10 cellular contexts compared by ENCODE assay signal in genomic region chr17:78934681-78935418, GRCh38. TPM values are rescaled to one million over a fixed set of nuclear protein-coding genes. Genes with fewer than 3 reads are reported as not detected.
DNase-seq lines count a peak whose midpoint lies in the region; ATAC-seq, FAIRE-seq and TF ChIP-seq lines count a peak whose summit lies in the region.
"Had no signal": no experiment of that assay in that cellular context is flagged by ENCODE, and none has a peak within 500 bp of the region (broad histone marks: within the 10 kb centered on the region; RNA-seq: fewer than 3 reads in every experiment).

No MANE protein-coding gene starts in this region.

- peak overlapping the region; percentile 62; the same call in 1 of the 2 replicates for H4K8ac ChIP-seq in H1 (ENCODE audit: extremely low read depth, insufficient read depth, low read length)

- no peak overlapping the region for H3K4ac ChIP-seq in H1 (replicated peaks; ENCODE audit: insufficient read length, low read depth, low read length)

- H3K23ac ChIP-seq in H1 (ENCODE audit: insufficient read length) = no peak overlapping the region

- H3K27ac Mint-ChIP-seq in nephron progenitor cell = peak overlapping the region; percentile 89

- POLR2A ChIA-PET in H1 (lab: Charles Lee; ENCODE audit: partially characterized antibody) = interaction anchor here (1.7 to 3.3 kb wide), 2 partner anchors 11 to 69 kb away, joined by 3 to 16 read pairs; partner anchors contain the start of gene TIMP2

- H3K18ac ChIP-seq in H1 (ENCODE audit: extremely low read depth, low read length) = no peak overlapping the region

- whole genome bisulfite sequencing in heart left ventricle, 4 donors = 75 to 80% (median 76%) methylated on average over 17 to 19 of the region's 19 CpGs
- 84% methylated on average over 19 of the region's 19 CpGs; no CpG with 5 or more reads in 1 of the 2 experiments for WGBS in H1 (ENCODE audit: extremely low coverage in 1 of 2, insufficient coverage in 1 of 2, insufficient read length in 1 of 2, insufficient replicate concordance in 2 of 2, low coverage in 1 of 2, low lambda C conversion rate in 2 of 2, missing lambda C conversion rate in 1 of 2), 2 experiments
- WGBS in aorta, 2 donors = 66 to 67% methylated on average over 19 of the region's 19 CpGs

- peak overlapping the region; percentile 59 to 94 (median 80) for H3K27ac ChIP-seq in heart left ventricle
- H3K27ac ChIP-seq in H1 (ENCODE audit: low read depth, low read length) = no peak overlapping the region
- H3K27ac ChIP-seq in aorta (ENCODE audit: low read depth in 1 of 2, low read length in 2 of 2) = peak overlapping the region; percentile 90 to 94
- H3K27ac ChIP-seq: SK-N-MC had no signal

- H3K23me2 ChIP-seq in H1 (ENCODE audit: low read depth, low read length) = no peaks in the 10 kb centered on the region

- H3K27me3 Mint-ChIP-seq in nephron progenitor cell (ENCODE audit: low read depth, poor library complexity) = peaks cover 8% of the 10 kb centered on the region

- TF ChIP-seq POLR2A in heart left ventricle (IDR thresholded peaks at IDR 0.05) (no peak), H1 (IDR thresholded peaks at IDR 0.05; ENCODE audit: control extremely low read depth in 1 of 2, low read depth in 2 of 2, low read length in 2 of 2) (no peak)

- FAIRE-seq in H1 (lab: Jason Lieb, UNC) = no peak

- H2BK20ac ChIP-seq in H1 (ENCODE audit: low read length) = no peak overlapping the region

- H3K4me1 ChIP-seq in heart left ventricle (peaks cover 4 to 32% (median 26%) of the 10 kb centered on the region in 12 donors), H1 (replicated peaks in 1 of 4; ENCODE audit: control insufficient read depth in 3 of 4, insufficient read depth in 4 of 4, low read length in 3 of 4) (peaks cover 0 to 19% (median 8%) of the 10 kb centered on the region in 4 experiments; a peak in 5 of 7 replicates), aorta (ENCODE audit: control insufficient read depth in 1 of 2, insufficient read depth in 2 of 2, low read length in 2 of 2) (no peaks in the 10 kb centered on the region)

- H3K36me3 Mint-ChIP-seq in nephron progenitor cell (ENCODE audit: low read depth) = no peaks in the 10 kb centered on the region

- no peak overlapping the region for H2BK120ac ChIP-seq in H1 (replicated peaks; ENCODE audit: low read depth, low read length)

- no peak overlapping the region for H3K56ac ChIP-seq in H1 (replicated peaks; ENCODE audit: insufficient read length, low read depth, low read length)

- TF ChIP-seq CTCF in heart left ventricle (IDR thresholded peaks at IDR 0.05) (no peak), H1 (IDR thresholded peaks at IDR 0.05; ENCODE audit: control extremely low read depth in 1 of 3, insufficient read depth in 1 of 3, low read depth in 1 of 3, low read length in 3 of 3) (no peak), nephron progenitor cell (IDR thresholded peaks at IDR 0.05) (no peak)

- no peak for TF ChIP-seq RAD21 in H1 (IDR thresholded peaks at IDR 0.05 in 1 of 2, conservative IDR thresholded peaks at IDR 0.05 in 1 of 2; ENCODE audit: low read depth in 2 of 2, low read length in 2 of 2)

- H3K9me3 Mint-ChIP-seq in nephron progenitor cell = no peaks in the 10 kb centered on the region

- 0 out of 4 replicates have a peak overlapping the region, but pooled peaks have one; percentile 5 to 21 for H3K4me2 ChIP-seq in H1 (ENCODE audit: insufficient read depth in 1 of 2, low read depth in 2 of 2, low read length in 2 of 2)

- H3K27me3 ChIP-seq in heart left ventricle (no peaks in the 10 kb centered on the region), H1 (replicated peaks in 1 of 4; ENCODE audit: control insufficient read depth in 3 of 4, extremely low read depth in 1 of 4, insufficient read depth in 3 of 4, low read length in 3 of 4) (no peaks in the 10 kb centered on the region; a peak in 1 of 7 replicates), aorta (ENCODE audit: control insufficient read depth in 1 of 2, insufficient read depth in 2 of 2, low read length in 1 of 2) (no peaks in the 10 kb centered on the region)

- H3K9ac ChIP-seq in H1 (replicated peaks in 1 of 4; ENCODE audit: extremely low read depth in 1 of 4, low read depth in 3 of 4, low read length in 3 of 4) = no peak overlapping the region

- no peak overlapping the region for H2AK5ac ChIP-seq in H1 (ENCODE audit: low read depth, low read length)

- H2AFZ ChIP-seq in H1 (ENCODE audit: low read length) = peak overlapping the region; percentile 16; the same call in 1 of the 2 replicates

- no peak overlapping the region for H4K5ac ChIP-seq in H1 (ENCODE audit: insufficient read length, low read depth, low read length)

- H3K4me1 Mint-ChIP-seq in nephron progenitor cell = peaks cover 45% of the 10 kb centered on the region

- H3K79me1 ChIP-seq in H1 (ENCODE audit: low read depth, low read length) = no peaks in the 10 kb centered on the region

- H3K4me3 ChIP-seq in heart left ventricle = peak overlapping the region in 8 of 12 donors; percentile 25 to 49 (median 40)
- no peak overlapping the region for H3K4me3 ChIP-seq in H1 (ENCODE audit: extremely low read depth in 1 of 4, insufficient read depth in 2 of 4, low read depth in 3 of 4, low read length in 4 of 4)
- no peak overlapping the region for H3K4me3 ChIP-seq in aorta (ENCODE audit: low read length in 2 of 2)
- H3K4me3 ChIP-seq: SK-N-MC had no signal

- CTCF ChIA-PET in H1 (lab: Charles Lee; ENCODE audit: partially characterized antibody) = interaction anchor here (0.5 to 3.1 kb wide), 4 partner anchors 27 to 59 kb away, joined by 3 to 17 read pairs (median 4); no protein-coding TSS in a partner anchor

- no peaks in the 10 kb centered on the region for H3K79me2 ChIP-seq in H1 (ENCODE audit: control insufficient read depth in 1 of 2, insufficient read depth in 2 of 2, low read length in 2 of 2)

- no peak overlapping the region for H4K91ac ChIP-seq in H1 (replicated peaks; ENCODE audit: insufficient read length, low read length)

- intact Hi-C loops in heart left ventricle (cut with DNase I) (loop anchor here in 2 of 10 donors (5.0 kb wide), 2 partner anchors 37 to 53 kb away; no protein-coding TSS in a partner anchor), left cardiac atrium (cut with DNase I) (loop anchor here in 1 of 2 donors (10.0 kb wide), 1 partner anchor 70 kb away; no protein-coding TSS in a partner anchor), aorta (cut with DNase I) (loop anchor here in 1 of 2 donors (5.0 kb wide), 2 partner anchors 37 to 68 kb away; no protein-coding TSS in a partner anchor)

- no peak overlapping the region for H3K14ac ChIP-seq in H1 (ENCODE audit: insufficient read length)

- TF ChIP-seq EP300 in H1 (IDR thresholded peaks at IDR 0.05; ENCODE audit: borderline replicate concordance in 1 of 2, low read depth in 2 of 2, low read length in 2 of 2) = no peak

- 0 out of 2 replicates have a peak overlapping the region, but pooled peaks have one; percentile 50 for H2BK12ac ChIP-seq in H1 (ENCODE audit: low read depth, low read length)

- no peaks in the 10 kb centered on the region for H3K36me3 ChIP-seq in heart left ventricle
- no peaks in the 10 kb centered on the region for H3K36me3 ChIP-seq in H1 (ENCODE audit: control insufficient read depth in 2 of 4, insufficient read depth in 4 of 4, low read length in 3 of 4)
- H3K36me3 ChIP-seq in aorta (ENCODE audit: control insufficient read depth in 1 of 2, insufficient read depth in 2 of 2, low read length in 1 of 2) = no peaks in the 10 kb centered on the region

- H4K20me1 ChIP-seq in H1 (replicated peaks in 1 of 2; ENCODE audit: control insufficient read depth in 1 of 2, insufficient read depth in 2 of 2, low read length in 2 of 2) = no peaks in the 10 kb centered on the region

- H2BK5ac ChIP-seq in H1 (ENCODE audit: low read depth, low read length) = no peak overlapping the region

- DNase-seq in heart left ventricle (no peak), left cardiac atrium (no peak), H1 (ENCODE audit: low read depth in 1 of 2, low spot score in 2 of 2) (no peak), nephron progenitor cell (no peak), aorta (no peak), DMS153 (lab: John Stamatoyannopoulos, UW) (no peak), NCI-H69 (lab: John Stamatoyannopoulos, UW) (no peak)
- DNase-seq: stimulated activated naive CD4-positive, alpha-beta T cell had no signal

- H2BK15ac ChIP-seq in H1 (ENCODE audit: low read length) = no peak overlapping the region; the same call in 1 of the 2 replicates

- H3K9me3 ChIP-seq in heart left ventricle (no peaks in the 10 kb centered on the region), H1 (ENCODE audit: insufficient read depth in 2 of 2, low read depth in 1 of 2, low read length in 1 of 2) (no peaks in the 10 kb centered on the region), aorta (ENCODE audit: control insufficient read depth, low read length) (no peaks in the 10 kb centered on the region)

- peak overlapping the region; percentile 35 for H3K4me3 Mint-ChIP-seq in nephron progenitor cell

- ATAC-seq in heart left ventricle (no peak), left cardiac atrium (no peak), aorta (ENCODE audit: low FRiP score) (no peak), HG02870 (IDR thresholded peaks at IDR 0.05; ENCODE audit: unreplicated experiment) (no peak)

RNA-seq across cellular contexts. Expression of gene TIMP2, which starts 9.7 kb away (rescaled TPM):
- total RNA-seq in heart left ventricle (100 to 1,000 TPM in 4 of 9 donors, 10 to 100 TPM in 5; 65.6 to 201 (median 98.3) TPM), left cardiac atrium (100 to 1,000 TPM; 161 to 191 TPM), aorta (100 to 1,000 TPM; 657 to 732 TPM)
- polyA plus RNA-seq in heart left ventricle (10 to 100 TPM; 25.1 to 54.4 TPM), H1 (2011; rRNA removed) (18.2 and 21.5 TPM in 2 replicates), aorta (100 to 1,000 TPM; 203 to 497 TPM)
- total RNA-seq in H1 (2021; fragmentation: NEBNext Ultra II Directional; extraction: Animal tissue kit (Norgen Biotek cat#: 25700)) = 42.7 and 43.3 TPM in 2 replicates
- polyA plus RNA-seq in H1 (2011; cell fraction: cytosol; rRNA removed) = 13.1 TPM
- 14.3 TPM for polyA plus RNA-seq in H1 (2011; cell fraction: nucleus; rRNA removed)
- polyA plus RNA-seq in H1 (2012, experiment 1 of 2) = 37.1 to 40.2 TPM (median 38.3 TPM) in 4 replicates
- 38.8 TPM for polyA plus RNA-seq in H1 (2012, experiment 2 of 2)
- polyA plus RNA-seq in H1 (2013, experiment 1 of 2) = 36.5 TPM
- 47.3 TPM for polyA plus RNA-seq in H1 (2013, experiment 2 of 2)
- polyA minus RNA-seq in H1 (2011; rRNA and poly(A)+ RNA removed) = 12.9 and 16.2 TPM in 2 replicates
- polyA minus RNA-seq in H1 (2011; cell fraction: cytosol; rRNA and poly(A)+ RNA removed) = 14.9 TPM
- polyA minus RNA-seq in H1 (2011; cell fraction: nucleus; rRNA and poly(A)+ RNA removed) = 9.5 TPM

RNA-seq across cellular contexts. Expression of gene CEP295NL, which starts 31.8 kb away (rescaled TPM):
- total RNA-seq in heart left ventricle (1 to 10 TPM in 3 of 9 donors, under 1 TPM in 6; 0.23 to 3.3 (median 0.52) TPM), left cardiac atrium (1 to 10 TPM; 1.7 to 2.3 TPM), aorta (10 to 100 TPM; 10.1 to 13.9 TPM)
- polyA plus RNA-seq in heart left ventricle (1 to 10 TPM in 1 of 2 donors, under 1 TPM in 1; 0.29 to 2.0 TPM), H1 (2011; rRNA removed) (0.05 and 0.06 TPM in 2 replicates), aorta (under 1 TPM; 0.25 to 0.82 TPM)
- total RNA-seq in H1 (2021; fragmentation: NEBNext Ultra II Directional; extraction: Animal tissue kit (Norgen Biotek cat#: 25700)) = 1.4 and 2.0 TPM in 2 replicates
- polyA plus RNA-seq in H1 (2011; cell fraction: cytosol; rRNA removed) = 0.04 TPM
- 0.29 TPM for polyA plus RNA-seq in H1 (2011; cell fraction: nucleus; rRNA removed)
- polyA plus RNA-seq in H1 (2012, experiment 1 of 2) = 0.28 to 0.64 TPM (median 0.46 TPM) in 4 replicates
- polyA plus RNA-seq in H1 (2012, experiment 2 of 2) = 0.10 TPM
- polyA plus RNA-seq in H1 (2013, experiment 1 of 2) = 0.14 TPM
- polyA plus RNA-seq in H1 (2013, experiment 2 of 2) = 0.07 TPM
- 0.41 and 0.82 TPM in 2 replicates for polyA minus RNA-seq in H1 (2011; rRNA and poly(A)+ RNA removed)
- 0.51 TPM for polyA minus RNA-seq in H1 (2011; cell fraction: cytosol; rRNA and poly(A)+ RNA removed)
- polyA minus RNA-seq in H1 (2011; cell fraction: nucleus; rRNA and poly(A)+ RNA removed) = 1.1 TPM

RNA-seq across cellular contexts. Expression of gene LGALS3BP, which starts 44.9 kb away (rescaled TPM):
- total RNA-seq in heart left ventricle (1,000 to 10,000 TPM in 1 of 9 donors, 100 to 1,000 TPM in 8; 250 to 1,343 (median 688) TPM), left cardiac atrium (100 to 1,000 TPM; 390 to 448 TPM), aorta (100 to 1,000 TPM; 110 to 156 TPM)
- polyA plus RNA-seq in heart left ventricle (100 to 1,000 TPM; 178 to 363 TPM), H1 (2011; rRNA removed) (61.6 and 87.5 TPM in 2 replicates), aorta (100 to 1,000 TPM in 1 of 2 donors, 10 to 100 TPM in 1; 70.7 to 174 TPM)
- total RNA-seq in H1 (2021; fragmentation: NEBNext Ultra II Directional; extraction: Animal tissue kit (Norgen Biotek cat#: 25700)) = 53.8 and 56.1 TPM in 2 replicates
- 27.3 TPM for polyA plus RNA-seq in H1 (2011; cell fraction: cytosol; rRNA removed)
- polyA plus RNA-seq in H1 (2011; cell fraction: nucleus; rRNA removed) = 94.7 TPM
- polyA plus RNA-seq in H1 (2012, experiment 1 of 2) = 60.4 to 89.3 TPM (median 80.4 TPM) in 4 replicates
- 91.4 TPM for polyA plus RNA-seq in H1 (2012, experiment 2 of 2)
- 75.5 TPM for polyA plus RNA-seq in H1 (2013, experiment 1 of 2)
- 60.2 TPM for polyA plus RNA-seq in H1 (2013, experiment 2 of 2)
- 39.2 and 40.3 TPM in 2 replicates for polyA minus RNA-seq in H1 (2011; rRNA and poly(A)+ RNA removed)
- 57.8 TPM for polyA minus RNA-seq in H1 (2011; cell fraction: cytosol; rRNA and poly(A)+ RNA removed)
- polyA minus RNA-seq in H1 (2011; cell fraction: nucleus; rRNA and poly(A)+ RNA removed) = 38.8 TPM

Comparison
In these comparisons a context has a peak if more than half of its experiments do, and no peak if none do; other contexts are left out.
1. H3K4me3 ChIP-seq: peak in heart left ventricle (8 of 12); none in H1 (0 of 4) and aorta (0 of 2).